In genomic region chr1:193121616-193122593, GRCh38 we compare ENCODE assay signal across 8 cellular contexts. TPM values are rescaled to one million over a fixed set of nuclear protein-coding genes. Genes with fewer than 3 reads are reported as not detected.
DNase-seq lines count a peak whose midpoint lies in the region; ATAC-seq and TF ChIP-seq lines count a peak whose summit lies in the region.

CDC73 (plus strand) TSS chr1:193122031; CDS start chr1:193122201, 170 bp downstream.

- peaks cover 41% of the 10 kb centered on the region for H3K4me1 Mint-ChIP-seq in T-helper 1 cell treated with Interleukin-12 subunit alpha and Interleukin-12 subunit beta and Interleukin-4 antibody, amounts not matched to agents 30 μg/mL and 1 μg/mL, for 36 hours (ENCODE audit: low read depth)

- intact Hi-C loops in left ventricle myocardium inferior (cut with micrococcal nuclease) (loop anchor here (10.0 kb wide), 1 partner anchor 67 kb away; the partner anchor contains the start of genes RO60 and UCHL5), uterus (cut with DNase I; ENCODE audit: low total_unique reads) (no loop called here)

- TF ChIP-seq CTCF in left ventricle myocardium inferior (IDR thresholded peaks at IDR 0.05; ENCODE audit: borderline replicate concordance) (peak; percentile 95), uterus (IDR thresholded peaks at IDR 0.05) (peak; percentile 87 to 99 (median 94))

- peaks cover 9% of the 10 kb centered on the region for H3K27me3 Mint-ChIP-seq in T-helper 1 cell treated with Interleukin-12 subunit alpha and Interleukin-12 subunit beta and Interleukin-4 antibody, amounts not matched to agents 30 μg/mL and 1 μg/mL, for 36 hours (ENCODE audit: low read depth)

- H3K36me3 Mint-ChIP-seq in T-helper 1 cell treated with Interleukin-12 subunit alpha and Interleukin-12 subunit beta and Interleukin-4 antibody, amounts not matched to agents 30 μg/mL and 1 μg/mL, for 36 hours (ENCODE audit: low read depth) = peaks cover 10% of the 10 kb centered on the region

- H3K9me3 Mint-ChIP-seq in T-helper 1 cell treated with Interleukin-12 subunit alpha and Interleukin-12 subunit beta and Interleukin-4 antibody, amounts not matched to agents 30 μg/mL and 1 μg/mL, for 36 hours = no peaks in the 10 kb centered on the region

- H3K4me3 Mint-ChIP-seq in T-helper 1 cell treated with Interleukin-12 subunit alpha and Interleukin-12 subunit beta and Interleukin-4 antibody, amounts not matched to agents 30 μg/mL and 1 μg/mL, for 36 hours = peak within 1 kb of the TSS; percentile 95

- H3K27ac ChIP-seq in left ventricle myocardium inferior (replicated peaks) (peak within 1 kb of the TSS; percentile 97), uterus (peak within 1 kb of the TSS; percentile 92 to 93)

- peak; percentile 92 for ATAC-seq in HG02885 (IDR thresholded peaks at IDR 0.05; ENCODE audit: poor library complexity, unreplicated experiment)

- H3K4me3 ChIP-seq in left ventricle myocardium inferior (peak within 1 kb of the TSS; percentile 87), uterus (peak within 1 kb of the TSS; percentile 70 to 81)

- TF ChIP-seq POLR2A in GM15510 (IDR thresholded peaks at IDR 0.05; ENCODE audit: borderline replicate concordance, extremely low read depth, insufficient read length) (peak; percentile 87), uterus (IDR thresholded peaks at IDR 0.05) (peak; percentile 78 to 88)

- DNase-seq in NCI-H1694 (lab: John Stamatoyannopoulos, UW) (peak; percentile 86), amniotic stem cell (lab: John Stamatoyannopoulos, UW) (peak; percentile 94), left ventricle myocardium inferior (peak; percentile 98), pulmonary artery endothelial cell (ENCODE audit: low read depth, low spot score) (peak; percentile 85), uterus (peak; percentile 95 to 98)

- H3K9me3 ChIP-seq in left ventricle myocardium inferior (replicated peaks) (no peaks in the 10 kb centered on the region), uterus (no peaks in the 10 kb centered on the region)

- H3K4me1 ChIP-seq in left ventricle myocardium inferior = peaks cover 47% of the 10 kb centered on the region
- peaks cover 4 to 6% of the 10 kb centered on the region in 2 donors for H3K4me1 ChIP-seq in uterus

- H3K27ac Mint-ChIP-seq in T-helper 1 cell treated with Interleukin-12 subunit alpha and Interleukin-12 subunit beta and Interleukin-4 antibody, amounts not matched to agents 30 μg/mL and 1 μg/mL, for 36 hours = peak within 1 kb of the TSS; percentile 96

- H3K27me3 ChIP-seq in left ventricle myocardium inferior (ENCODE audit: low read depth) (no peaks in the 10 kb centered on the region), uterus (no peaks in the 10 kb centered on the region)

- H3K36me3 ChIP-seq in left ventricle myocardium inferior (peaks cover 17% of the 10 kb centered on the region), uterus (no peaks in the 10 kb centered on the region)

RNA-seq across cellular contexts. Expression of gene CDC73, which starts in this region (rescaled TPM):
- 46.8 TPM for total RNA-seq in left ventricle myocardium inferior
- 18.1 and 26.1 TPM in 2 replicates for total RNA-seq in pulmonary artery endothelial cell
- total RNA-seq in uterus = 10 to 100 TPM; 14.6 to 64.7 (median 56.0) TPM

Comparison
In these comparisons a context has a peak if more than half of its experiments do, and no peak if none do; other contexts are left out.
1. Peak in every context shown above with its lines: DNase-seq, ATAC-seq, H3K4me3 ChIP-seq and H3K27ac ChIP-seq.